8 cellular contexts compared by ENCODE assay signal in genomic region chr11:125923012-125923579, GRCh38. TPM values are rescaled to one million over a fixed set of nuclear protein-coding genes. Genes with fewer than 3 reads are reported as not detected.
DNase-seq lines count a peak whose midpoint lies in the region; ATAC-seq, FAIRE-seq and TF ChIP-seq lines count a peak whose summit lies in the region.

No MANE protein-coding gene starts in this region.

- H3K4me3 Mint-ChIP-seq in WTC11: no peak overlapping the region

- no peak for TF ChIP-seq EP300 in HepG2 (IDR thresholded peaks at IDR 0.05; ENCODE audit: low read depth in 2 of 2, low read length in 2 of 2)
- TF ChIP-seq EP300 in HepG2 (CRISPR knock-in tag; IDR thresholded peaks at IDR 0.05; ENCODE audit: borderline replicate concordance): no peak

- no peaks in the 10 kb centered on the region for H3K27me3 ChIP-seq in colonic mucosa
- H3K27me3 ChIP-seq in HepG2 (ENCODE audit: control insufficient read depth in 1 of 2, insufficient read depth in 2 of 2, low read length in 2 of 2): no peaks in the 10 kb centered on the region

- POLR2A ChIA-PET in WTC11 (lab: Charles Lee) (no interaction called here), HepG2 (lab: Yijun Ruan, JAX) (interaction anchor here (1.0 kb wide), 1 partner anchor 264 kb away, joined by 3 read pairs; no protein-coding TSS in a partner anchor)

- ATAC-seq in HG02642 (IDR thresholded peaks at IDR 0.05; ENCODE audit: poor library complexity, unreplicated experiment): peak; percentile 58
- ATAC-seq in WTC11: peak; percentile 85
- peak; percentile 57 for ATAC-seq in HepG2
- no peak for ATAC-seq in GM18907 (IDR thresholded peaks at IDR 0.05; ENCODE audit: unreplicated experiment)

- TF ChIP-seq CTCF in WTC11 (IDR thresholded peaks at IDR 0.05) (peak; percentile 44; the same call in 1 of the 2 replicates), colonic mucosa (IDR thresholded peaks at IDR 0.05) (peak; percentile 74), HepG2 (CRISPR knock-in tag; IDR thresholded peaks at IDR 0.05) (peak; percentile 86)

- BruUV-seq in HepG2 (replicated peaks; lab: Mats Ljungman, UMichigan): no TSS peak

- H3K36me3 ChIP-seq in colonic mucosa (no peaks in the 10 kb centered on the region), HepG2 (replicated peaks in 1 of 2; ENCODE audit: control insufficient read depth in 1 of 2, insufficient read depth in 2 of 2, low read length in 2 of 2) (no peaks in the 10 kb centered on the region)

- DNase-seq in EH (ENCODE audit: low read depth) (peak; percentile 70), NCI-H2196 (lab: John Stamatoyannopoulos, UW; ENCODE audit: unreplicated experiment) (peak; percentile 86), WTC11 (ENCODE audit: low spot score) (peak; percentile 71), colonic mucosa (peak; percentile 78), HepG2 (ENCODE audit: low spot score) (peak; percentile 77)
- DNase-seq in stimulated activated CD4-positive, alpha-beta T cell treated with anti-CD3 and anti-CD28 coated beads, TNF-alpha, amount 100 ng/mL, for 24 hours (ENCODE audit: low read depth in 3 of 3): peak in 2 of 3 experiments; percentile 32 to 45

- H3K27ac ChIP-seq in colonic mucosa (no peak overlapping the region), HepG2 (ENCODE audit: extremely low read length, insufficient read depth, low read length) (no peak overlapping the region)

- in situ Hi-C loops in HepG2 (cut with HindIII; ENCODE audit: extremely low pct_ligation_motif_present, low pct_unique_long_range_greater_than_20kb): loop anchor here (5.0 kb wide), 1 partner anchor 264 kb away; no protein-coding TSS in a partner anchor

- intact Hi-C loops in colonic mucosa (cut with DNase I): loop anchor here (2.0 kb wide), 1 partner anchor 272 kb away; no protein-coding TSS in a partner anchor
- intact Hi-C loops in HepG2 (cut with micrococcal nuclease; ENCODE audit: unreplicated experiment): loop anchor here (1.0 kb wide), 2 partner anchors 138 to 271 kb away; no protein-coding TSS in a partner anchor

- H3K9ac ChIP-seq in colonic mucosa (ENCODE audit: low read depth in 2 of 2, low read length in 2 of 2) (no peak overlapping the region), HepG2 (ENCODE audit: insufficient read depth, low read depth, low read length) (no peak overlapping the region)

- TF ChIP-seq POLR2A in HepG2 (IDR thresholded peaks at IDR 0.05; ENCODE audit: insufficient read depth in 1 of 2, low read depth in 2 of 2, low read length in 2 of 2): no peak

- FAIRE-seq in HepG2 (lab: Jason Lieb, UNC): no peak

- H3K9me3 Mint-ChIP-seq in WTC11: no peaks in the 10 kb centered on the region

- peak; percentile 84 for TF ChIP-seq RAD21 in HepG2 (CRISPR knock-in tag; IDR thresholded peaks at IDR 0.05)

- H3K4me1 ChIP-seq in colonic mucosa (no peaks in the 10 kb centered on the region), HepG2 (ENCODE audit: insufficient read depth, low read length) (peaks cover 67% of the 10 kb centered on the region)

- no peak overlapping the region for H3K4me3 ChIP-seq in colonic mucosa
- H3K4me3 ChIP-seq in HepG2 (replicated peaks in 1 of 3; ENCODE audit: insufficient read depth in 1 of 3, low read depth in 2 of 3, low read length in 3 of 3): no peak overlapping the region

- CTCF ChIA-PET in WTC11 (lab: Charles Lee): interaction anchor here (0.6 to 2.0 kb wide), 7 partner anchors 9 to 271 kb away, joined by 3 to 12 read pairs (median 4); no protein-coding TSS in a partner anchor
- CTCF ChIA-PET in HepG2 (lab: Yijun Ruan, JAX; ENCODE audit: low intra/inter-chr PET ratio, low total read pairs): interaction anchor here (0.7 to 2.2 kb wide), 4 partner anchors 139 to 387 kb away, joined by 3 to 24 read pairs (median 8); partner anchors contain the start of gene CDON

- H3K4me1 Mint-ChIP-seq in WTC11: peaks cover 8% of the 10 kb centered on the region; the same call in 1 of the 2 replicates

- H3K9me3 ChIP-seq in colonic mucosa (no peaks in the 10 kb centered on the region), HepG2 (ENCODE audit: low read length) (no peaks in the 10 kb centered on the region)

- no peak overlapping the region for H3K27ac Mint-ChIP-seq in WTC11

- no peak overlapping the region for H3K4me2 ChIP-seq in HepG2 (ENCODE audit: low read depth, low read length)

- H2AFZ ChIP-seq in HepG2 (ENCODE audit: low read length): no peak overlapping the region

- H3K27me3 Mint-ChIP-seq in WTC11 (ENCODE audit: low read depth): no peaks in the 10 kb centered on the region

- no peaks in the 10 kb centered on the region for H3K36me3 Mint-ChIP-seq in WTC11

- H4K20me1 ChIP-seq in HepG2 (ENCODE audit: insufficient read depth, low read length): no peaks in the 10 kb centered on the region

- WGBS in HepG2 (ENCODE audit: low lambda C conversion rate): 6% methylated on average over 8 of the region's 8 CpGs

- no peaks in the 10 kb centered on the region for H3K79me2 ChIP-seq in HepG2 (ENCODE audit: insufficient read depth, low read length)

RNA-seq across cellular contexts. Expression of gene DDX25, which starts 18.8 kb away (rescaled TPM):
- 17.5 to 20.5 TPM (median 20.4 TPM) in 3 replicates for total RNA-seq in WTC11 (2021)
- under 1 TPM in 1 of 2 donors, not detected in 1; 0.16 TPM for total RNA-seq in colonic mucosa
- total RNA-seq in HepG2 (2016; rRNA removed; fragmentation: Illumina TruSeq; extraction: Trizol): 0.11 and 0.29 TPM in 2 replicates
- total RNA-seq in HepG2 (2016; cell fraction: cytosol; rRNA removed; fragmentation: Illumina TruSeq; extraction: Trizol; ENCODE audit: low read depth): 0.71 TPM in 2 replicates
- 0.24 TPM in 1 of 2 replicates, not detected in the other for total RNA-seq in HepG2 (2016; cell fraction: insoluble cytoplasmic fraction; rRNA removed; fragmentation: Illumina TruSeq; extraction: Trizol)
- 0.37 and 0.38 TPM in 2 replicates for total RNA-seq in HepG2 (2016; cell fraction: membrane; rRNA removed; fragmentation: Illumina TruSeq; extraction: Trizol)
- not detected in 2 replicates for total RNA-seq in HepG2 (2016; cell fraction: nucleus; rRNA removed; fragmentation: Illumina TruSeq; extraction: Trizol)
- 0.13 and 0.17 TPM in 2 replicates for polyA plus RNA-seq in HepG2 (2011; rRNA removed)
- 0.09 and 0.12 TPM in 2 replicates for polyA plus RNA-seq in HepG2 (2011; cell fraction: cytosol; rRNA removed)
- polyA plus RNA-seq in HepG2 (2011; cell fraction: nucleus; rRNA removed): 0.14 and 0.24 TPM in 2 replicates
- 0.17 and 0.40 TPM in 2 replicates for polyA plus RNA-seq in HepG2 (2012)
- 0.60 and 0.75 TPM in 2 replicates for polyA plus RNA-seq in HepG2 (2016; cell fraction: cytosol; fragmentation: Illumina TruSeq; extraction: Trizol; ENCODE audit: low read depth)
- 0.40 and 0.72 TPM in 2 replicates for polyA plus RNA-seq in HepG2 (2016; cell fraction: insoluble cytoplasmic fraction; fragmentation: Illumina TruSeq; extraction: Trizol; ENCODE audit: low read depth)
- 0.23 and 0.99 TPM in 2 replicates for polyA plus RNA-seq in HepG2 (2016; cell fraction: membrane; fragmentation: Illumina TruSeq; extraction: Trizol; ENCODE audit: low read depth)
- polyA plus RNA-seq in HepG2 (2016; cell fraction: nucleus; fragmentation: Illumina TruSeq; extraction: Trizol; ENCODE audit: insufficient read depth, low read depth): 0.93 TPM in 1 of 2 replicates, not detected in the other
- polyA minus RNA-seq in HepG2 (2011; rRNA and poly(A)+ RNA removed; ENCODE audit: low replicate concordance): 0.04 TPM in 1 of 2 replicates, not detected in the other
- not detected in 2 replicates for polyA minus RNA-seq in HepG2 (2011; cell fraction: cytosol; rRNA and poly(A)+ RNA removed)
- 0.13 and 0.50 TPM in 2 replicates for polyA minus RNA-seq in HepG2 (2011; cell fraction: nucleus; rRNA and poly(A)+ RNA removed)

RNA-seq across cellular contexts. Expression of gene PUS3, which starts 20.1 kb away (rescaled TPM):
- total RNA-seq in WTC11 (2021) (16.3 to 18.8 TPM (median 18.6 TPM) in 3 replicates), colonic mucosa (1 to 10 TPM; 6.8 to 8.4 TPM), HepG2 (2016; rRNA removed; fragmentation: Illumina TruSeq; extraction: Trizol) (18.2 and 22.9 TPM in 2 replicates)
- 5.5 and 5.9 TPM in 2 replicates for total RNA-seq in HepG2 (2016; cell fraction: cytosol; rRNA removed; fragmentation: Illumina TruSeq; extraction: Trizol; ENCODE audit: low read depth)
- 16.9 and 22.4 TPM in 2 replicates for total RNA-seq in HepG2 (2016; cell fraction: insoluble cytoplasmic fraction; rRNA removed; fragmentation: Illumina TruSeq; extraction: Trizol)
- total RNA-seq in HepG2 (2016; cell fraction: membrane; rRNA removed; fragmentation: Illumina TruSeq; extraction: Trizol): 9.5 and 12.0 TPM in 2 replicates
- total RNA-seq in HepG2 (2016; cell fraction: nucleus; rRNA removed; fragmentation: Illumina TruSeq; extraction: Trizol): 9.6 and 10.8 TPM in 2 replicates
- 4.7 and 6.0 TPM in 2 replicates for polyA plus RNA-seq in HepG2 (2011; rRNA removed)
- 4.2 and 6.7 TPM in 2 replicates for polyA plus RNA-seq in HepG2 (2011; cell fraction: cytosol; rRNA removed)
- 1.8 and 2.4 TPM in 2 replicates for polyA plus RNA-seq in HepG2 (2011; cell fraction: nucleus; rRNA removed)
- polyA plus RNA-seq in HepG2 (2012): 13.1 and 13.6 TPM in 2 replicates
- polyA plus RNA-seq in HepG2 (2016; cell fraction: cytosol; fragmentation: Illumina TruSeq; extraction: Trizol; ENCODE audit: low read depth): 4.8 and 5.5 TPM in 2 replicates
- 21.1 and 26.9 TPM in 2 replicates for polyA plus RNA-seq in HepG2 (2016; cell fraction: insoluble cytoplasmic fraction; fragmentation: Illumina TruSeq; extraction: Trizol; ENCODE audit: low read depth)
- polyA plus RNA-seq in HepG2 (2016; cell fraction: membrane; fragmentation: Illumina TruSeq; extraction: Trizol; ENCODE audit: low read depth): 6.2 and 11.5 TPM in 2 replicates
- 15.5 and 21.5 TPM in 2 replicates for polyA plus RNA-seq in HepG2 (2016; cell fraction: nucleus; fragmentation: Illumina TruSeq; extraction: Trizol; ENCODE audit: insufficient read depth, low read depth)
- polyA minus RNA-seq in HepG2 (2011; rRNA and poly(A)+ RNA removed; ENCODE audit: low replicate concordance): 4.6 and 6.9 TPM in 2 replicates
- polyA minus RNA-seq in HepG2 (2011; cell fraction: cytosol; rRNA and poly(A)+ RNA removed): 8.4 and 9.7 TPM in 2 replicates
- polyA minus RNA-seq in HepG2 (2011; cell fraction: nucleus; rRNA and poly(A)+ RNA removed): 4.8 and 6.1 TPM in 2 replicates

RNA-seq across cellular contexts. Expression of gene VSIG10L2, which starts 22.7 kb away (rescaled TPM):
- total RNA-seq in WTC11 (2021) (not detected in 3 replicates), colonic mucosa (not detected), HepG2 (2016; rRNA removed; fragmentation: Illumina TruSeq; extraction: Trizol) (not detected in 2 replicates)
- total RNA-seq in HepG2 (2016; cell fraction: cytosol; rRNA removed; fragmentation: Illumina TruSeq; extraction: Trizol; ENCODE audit: low read depth): not detected in 2 replicates
- total RNA-seq in HepG2 (2016; cell fraction: insoluble cytoplasmic fraction; rRNA removed; fragmentation: Illumina TruSeq; extraction: Trizol): 0.04 TPM in 1 of 2 replicates, not detected in the other
- not detected in 2 replicates for total RNA-seq in HepG2 (2016; cell fraction: membrane; rRNA removed; fragmentation: Illumina TruSeq; extraction: Trizol)
- total RNA-seq in HepG2 (2016; cell fraction: nucleus; rRNA removed; fragmentation: Illumina TruSeq; extraction: Trizol): not detected in 2 replicates
- 0.13 and 0.21 TPM in 2 replicates for polyA plus RNA-seq in HepG2 (2011; rRNA removed)
- polyA plus RNA-seq in HepG2 (2011; cell fraction: cytosol; rRNA removed): 0.04 and 0.05 TPM in 2 replicates
- 0.16 and 0.27 TPM in 2 replicates for polyA plus RNA-seq in HepG2 (2011; cell fraction: nucleus; rRNA removed)
- 0.07 TPM in 1 of 2 replicates, not detected in the other for polyA plus RNA-seq in HepG2 (2012)
- not detected in 2 replicates for polyA plus RNA-seq in HepG2 (2016; cell fraction: cytosol; fragmentation: Illumina TruSeq; extraction: Trizol; ENCODE audit: low read depth)
- not detected in 2 replicates for polyA plus RNA-seq in HepG2 (2016; cell fraction: insoluble cytoplasmic fraction; fragmentation: Illumina TruSeq; extraction: Trizol; ENCODE audit: low read depth)
- polyA plus RNA-seq in HepG2 (2016; cell fraction: membrane; fragmentation: Illumina TruSeq; extraction: Trizol; ENCODE audit: low read depth): not detected in 2 replicates
- not detected in 2 replicates for polyA plus RNA-seq in HepG2 (2016; cell fraction: nucleus; fragmentation: Illumina TruSeq; extraction: Trizol; ENCODE audit: insufficient read depth, low read depth)
- 0.04 TPM in 1 of 2 replicates, not detected in the other for polyA minus RNA-seq in HepG2 (2011; rRNA and poly(A)+ RNA removed; ENCODE audit: low replicate concordance)
- polyA minus RNA-seq in HepG2 (2011; cell fraction: cytosol; rRNA and poly(A)+ RNA removed): not detected in 2 replicates
- polyA minus RNA-seq in HepG2 (2011; cell fraction: nucleus; rRNA and poly(A)+ RNA removed): 0.13 TPM in 1 of 2 replicates, not detected in the other

RNA-seq across cellular contexts. Expression of gene HYLS1, which starts 35.6 kb away (rescaled TPM):
- total RNA-seq in WTC11 (2021) (8.0 to 8.1 TPM (median 8.1 TPM) in 3 replicates), colonic mucosa (1 to 10 TPM; 5.6 to 8.2 TPM), HepG2 (2016; rRNA removed; fragmentation: Illumina TruSeq; extraction: Trizol) (3.8 and 5.6 TPM in 2 replicates)
- 1.1 and 1.3 TPM in 2 replicates for total RNA-seq in HepG2 (2016; cell fraction: cytosol; rRNA removed; fragmentation: Illumina TruSeq; extraction: Trizol; ENCODE audit: low read depth)
- total RNA-seq in HepG2 (2016; cell fraction: insoluble cytoplasmic fraction; rRNA removed; fragmentation: Illumina TruSeq; extraction: Trizol): 3.8 and 5.5 TPM in 2 replicates
- total RNA-seq in HepG2 (2016; cell fraction: membrane; rRNA removed; fragmentation: Illumina TruSeq; extraction: Trizol): 2.0 and 2.2 TPM in 2 replicates
- 2.1 and 2.5 TPM in 2 replicates for total RNA-seq in HepG2 (2016; cell fraction: nucleus; rRNA removed; fragmentation: Illumina TruSeq; extraction: Trizol)
- 1.1 and 1.3 TPM in 2 replicates for polyA plus RNA-seq in HepG2 (2011; rRNA removed)
- polyA plus RNA-seq in HepG2 (2011; cell fraction: cytosol; rRNA removed): 0.62 and 0.85 TPM in 2 replicates
- polyA plus RNA-seq in HepG2 (2011; cell fraction: nucleus; rRNA removed): 0.47 and 0.52 TPM in 2 replicates
- 1.3 and 1.4 TPM in 2 replicates for polyA plus RNA-seq in HepG2 (2012)
- 0.41 and 0.57 TPM in 2 replicates for polyA plus RNA-seq in HepG2 (2016; cell fraction: cytosol; fragmentation: Illumina TruSeq; extraction: Trizol; ENCODE audit: low read depth)
- 4.5 and 6.0 TPM in 2 replicates for polyA plus RNA-seq in HepG2 (2016; cell fraction: insoluble cytoplasmic fraction; fragmentation: Illumina TruSeq; extraction: Trizol; ENCODE audit: low read depth)
- 0.76 and 0.81 TPM in 2 replicates for polyA plus RNA-seq in HepG2 (2016; cell fraction: membrane; fragmentation: Illumina TruSeq; extraction: Trizol; ENCODE audit: low read depth)
- polyA plus RNA-seq in HepG2 (2016; cell fraction: nucleus; fragmentation: Illumina TruSeq; extraction: Trizol; ENCODE audit: insufficient read depth, low read depth): 2.4 and 2.9 TPM in 2 replicates
- 0.50 TPM in 1 of 2 replicates, not detected in the other for polyA minus RNA-seq in HepG2 (2011; rRNA and poly(A)+ RNA removed; ENCODE audit: low replicate concordance)
- polyA minus RNA-seq in HepG2 (2011; cell fraction: cytosol; rRNA and poly(A)+ RNA removed): 0.44 TPM in 1 of 2 replicates, not detected in the other
- polyA minus RNA-seq in HepG2 (2011; cell fraction: nucleus; rRNA and poly(A)+ RNA removed): 0.90 and 1.5 TPM in 2 replicates

Comparison
In these comparisons a context has a peak if more than half of its experiments do, and no peak if none do; other contexts are left out.
1. RNA of gene DDX25, which starts 18.8 kb away (total RNA-seq): 17.5 to 20.5 TPM in WTC11; 0.11 to 0.71 TPM in HepG2 and 0.16 TPM in colonic mucosa; every median in the first group is over 10 times any median in the second.
2. Peak in every context shown above with its lines, with median percentiles within 50 percentile points of each other: DNase-seq and CTCF ChIP-seq.